ENCODE assay signal across 1 cellular context in the genomic region with DNA sequence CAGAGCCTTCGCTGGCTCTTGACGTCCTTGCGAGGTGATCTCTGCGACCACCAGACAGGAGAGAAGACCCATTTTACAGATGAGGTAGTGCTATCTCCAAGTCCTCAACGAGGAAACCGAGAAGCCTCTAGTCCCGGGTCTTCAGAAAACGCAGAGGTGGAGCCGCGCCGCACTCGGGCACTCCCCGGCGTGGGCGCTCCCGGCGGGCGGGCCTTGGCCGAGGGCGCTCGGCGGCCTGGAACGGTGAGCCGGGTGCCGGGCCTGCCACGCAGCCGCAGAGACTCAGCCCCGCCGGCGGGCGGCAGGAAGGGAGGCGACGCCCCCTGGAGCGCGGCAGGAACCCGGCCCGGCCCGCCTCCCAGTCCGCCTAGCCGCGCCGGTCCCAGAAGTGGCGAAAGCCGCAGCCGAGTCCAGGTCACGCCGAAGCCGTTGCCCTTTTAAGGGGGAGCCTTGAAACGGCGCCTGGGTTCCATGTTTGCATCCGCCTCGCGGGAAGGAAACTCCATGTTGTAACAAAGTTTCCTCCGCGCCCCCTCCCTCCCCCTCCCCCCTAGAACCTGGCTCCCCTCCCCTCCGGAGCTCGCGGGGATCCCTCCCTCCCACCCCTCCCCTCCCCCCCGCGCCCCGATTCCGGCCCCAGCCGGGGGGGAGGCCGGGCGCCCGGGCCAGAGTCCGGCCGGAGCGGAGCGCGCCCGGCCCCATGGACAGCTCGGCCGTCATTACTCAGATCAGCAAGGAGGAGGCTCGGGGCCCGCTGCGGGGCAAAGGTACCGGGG.
A peak's percentile ranks its signal among the peaks of the same experiment; 100 is the strongest.
TF ChIP-seq lines count a peak whose summit lies in the region.

A gene with protein sequence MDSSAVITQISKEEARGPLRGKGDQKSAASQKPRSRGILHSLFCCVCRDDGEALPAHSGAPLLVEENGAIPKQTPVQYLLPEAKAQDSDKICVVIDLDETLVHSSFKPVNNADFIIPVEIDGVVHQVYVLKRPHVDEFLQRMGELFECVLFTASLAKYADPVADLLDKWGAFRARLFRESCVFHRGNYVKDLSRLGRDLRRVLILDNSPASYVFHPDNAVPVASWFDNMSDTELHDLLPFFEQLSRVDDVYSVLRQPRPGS (plus strand): TSS at position 478 of the 776 bp plus-strand sequence. CDS start 223 bp downstream, at position 701.

TF ChIP-seq in Ishikawa, 13 proteins besides CTCF, POLR2A, EP300 and RAD21 (continued from another document):
- TF ChIP-seq REST (IDR thresholded peaks at IDR 0.05; ENCODE audit: low read depth): no peak
- TF ChIP-seq YY1 (IDR thresholded peaks at IDR 0.05; ENCODE audit: low read depth): peak; percentile 88
- peak; percentile 38; the same call in 1 of the 2 replicates for TF ChIP-seq TEAD4 (IDR thresholded peaks at IDR 0.05)
